ENCODE assay signal across 8 cellular contexts in the genomic region with DNA sequence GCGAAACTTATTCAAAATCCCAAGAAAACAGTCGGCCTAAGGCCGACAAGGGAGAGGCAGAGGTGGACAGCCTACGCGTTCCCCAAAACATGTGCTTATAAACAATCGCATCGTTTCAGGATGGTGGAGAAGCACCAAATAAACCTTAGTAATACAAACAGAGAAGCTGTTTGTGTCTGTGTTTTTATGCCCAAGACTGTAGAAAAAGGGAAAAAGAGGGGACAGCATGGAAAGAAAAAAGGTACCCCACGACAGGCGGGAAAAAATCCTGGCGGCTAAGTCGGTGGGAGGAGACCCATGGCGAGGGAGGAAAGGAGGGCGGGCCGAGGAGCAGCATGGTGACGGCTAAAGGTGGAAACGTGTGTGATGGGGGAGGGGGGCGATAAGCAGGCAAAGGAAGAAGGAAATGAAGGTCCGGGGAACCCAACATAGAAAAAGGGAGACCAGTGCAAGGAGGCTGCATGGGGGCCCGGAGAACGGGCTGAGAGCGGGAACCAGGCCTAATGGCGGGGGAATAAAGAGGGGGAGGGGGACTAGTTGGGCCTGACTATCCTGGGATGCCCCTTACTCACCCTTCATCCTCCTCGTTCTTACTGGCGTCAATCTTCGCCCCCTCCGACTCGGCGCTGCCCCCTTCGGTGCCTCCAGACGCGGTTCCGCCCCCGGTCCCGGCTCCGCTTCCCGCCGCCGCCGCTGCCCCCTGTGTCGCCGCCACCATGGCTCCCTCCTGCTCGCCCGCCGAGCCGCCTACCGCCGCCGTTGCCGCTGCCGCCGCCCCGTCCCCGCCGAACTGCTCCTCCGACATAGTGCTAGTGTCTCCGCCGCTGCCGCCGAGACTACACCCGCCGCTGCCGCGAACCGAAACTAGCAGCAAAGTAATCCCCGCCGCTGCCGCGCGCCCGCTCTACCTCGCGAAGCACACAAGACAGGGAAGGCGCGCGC. TPM values are rescaled to one million over a fixed set of nuclear protein-coding genes. Genes with fewer than 3 reads are reported as not detected.
DNase-seq lines count a peak whose midpoint lies in the region; ATAC-seq, FAIRE-seq and TF ChIP-seq lines count a peak whose summit lies in the region.

No MANE protein-coding gene starts in this region.

- TF ChIP-seq CTCF in activated B cell treated with CpG ODN at 0.5 μM for 24 hours (IDR thresholded peaks at IDR 0.05) (no peak), kidney epithelial cell (IDR thresholded peaks at IDR 0.05; ENCODE audit: insufficient read depth, low read length, poor library complexity, severe bottlenecking) (no peak)

- CTCF ChIA-PET in activated B cell treated with CpG ODN at 0.5 μM for 24 hours (lab: Charles Lee), result interaction anchor here (1.2 to 1.9 kb wide), 3 partner anchors 12 to 56 kb away, joined by 5 to 12 read pairs (median 6); no protein-coding TSS in a partner anchor

- POLR2A ChIA-PET in activated B cell treated with CpG ODN at 0.5 μM for 24 hours (lab: Charles Lee), result interaction anchor here (0.5 to 5.7 kb wide), 27 partner anchors 8 to 962 kb away, joined by 3 to 199 read pairs (median 4); a partner anchor contains a TSS

- H3K27ac ChIP-seq in caudate nucleus (ENCODE audit: low read depth, low read length), result peak overlapping the region; percentile 97

- H3K4me1 Mint-ChIP-seq in activated B cell treated with CpG ODN at 0.5 μM for 24 hours, result peaks cover 63% of the 10 kb centered on the region

- H3K27me3 Mint-ChIP-seq in activated B cell treated with CpG ODN at 0.5 μM for 24 hours, result no peaks in the 10 kb centered on the region

- H3K9me3 Mint-ChIP-seq in activated B cell treated with CpG ODN at 0.5 μM for 24 hours, result no peaks in the 10 kb centered on the region

- peak; percentile 3 for FAIRE-seq in A204.1 (lab: Jason Lieb, UNC)

- no peaks in the 10 kb centered on the region for H3K36me3 ChIP-seq in kidney epithelial cell (ENCODE audit: control insufficient read depth, insufficient read depth, low read length)

- H3K4me3 ChIP-seq in kidney epithelial cell (ENCODE audit: low read depth, low read length), result peak overlapping the region; percentile 90

- peak overlapping the region; percentile 98 for H3K4me3 Mint-ChIP-seq in activated B cell treated with CpG ODN at 0.5 μM for 24 hours

- H3K36me3 Mint-ChIP-seq in activated B cell treated with CpG ODN at 0.5 μM for 24 hours (ENCODE audit: low read depth), result peaks cover 55% of the 10 kb centered on the region

- no peaks in the 10 kb centered on the region for H3K27me3 ChIP-seq in kidney epithelial cell (ENCODE audit: control insufficient read depth, insufficient read depth, low read length)

- DNase-seq in NCI-H2171 (lab: John Stamatoyannopoulos, UW) (peak; percentile 52), activated B cell treated with CpG ODN at 0.5 μM for 24 hours (peak; percentile 41), caudate nucleus (lab: John Stamatoyannopoulos, UW) (peak in 49 of 61 donors; percentile 2 to 72 (median 34)), kidney epithelial cell (ENCODE audit: low read depth) (no peak)
- peak; percentile 91 for DNase-seq in stimulated activated CD4-positive, alpha-beta T cell treated with anti-CD3 and anti-CD28 coated beads, Interleukin-15, amount 100 ng/mL, for 24 hours

- ATAC-seq in GM18520 (IDR thresholded peaks at IDR 0.05; ENCODE audit: unreplicated experiment) (peak; percentile 12), HG03066 (IDR thresholded peaks at IDR 0.05; ENCODE audit: low read depth, unreplicated experiment) (peak; percentile 19), activated B cell treated with CpG ODN at 0.5 μM for 24 hours (ENCODE audit: low read depth) (peak; percentile 19)

- H3K27ac Mint-ChIP-seq in activated B cell treated with CpG ODN at 0.5 μM for 24 hours, result peak overlapping the region; percentile 100

- intact Hi-C loops in activated B cell treated with CpG ODN at 0.5 μM for 24 hours (cut with micrococcal nuclease), result loop anchor here (5.0 kb wide), 4 partner anchors 811 to 1084 kb away; a partner anchor contains a TSS

RNA-seq across cellular contexts. Expression of a gene that starts 0.6 kb away (rescaled TPM):
- total RNA-seq in activated B cell treated with CpG ODN at 0.5 μM for 24 hours (300 and 350 TPM in 2 replicates), kidney epithelial cell (62.8 and 65.5 TPM in 2 replicates)

RNA-seq across cellular contexts. Expression of a gene that starts 57.1 kb away (rescaled TPM):
- total RNA-seq in activated B cell treated with CpG ODN at 0.5 μM for 24 hours, result 432 and 439 TPM in 2 replicates
- total RNA-seq in kidney epithelial cell, result 161 and 185 TPM in 2 replicates

RNA-seq across cellular contexts. Expression of a gene that starts 57.2 kb away (rescaled TPM):
- total RNA-seq in activated B cell treated with CpG ODN at 0.5 μM for 24 hours, result 24.6 and 26.0 TPM in 2 replicates
- total RNA-seq in kidney epithelial cell, result 55.3 and 56.3 TPM in 2 replicates
